In the genomic region with DNA sequence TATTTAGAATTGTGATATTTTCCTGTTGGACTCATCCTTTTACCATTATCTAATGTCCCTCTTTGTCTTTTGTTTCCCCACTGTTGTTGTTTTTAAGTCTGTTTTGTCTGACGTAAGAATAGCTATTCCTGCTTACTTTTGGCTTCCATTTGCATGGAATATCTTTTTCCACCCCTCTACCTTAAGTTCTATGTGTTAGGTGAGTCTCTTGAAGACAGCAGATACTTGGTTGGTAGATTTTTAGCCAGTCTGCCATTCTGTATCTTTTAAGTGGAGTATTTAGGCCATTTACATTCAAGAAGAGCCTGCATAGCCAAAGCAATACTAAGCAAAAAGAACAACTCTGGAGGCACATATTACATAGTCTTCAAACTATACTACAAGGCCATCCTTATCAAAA, we compare ENCODE assay signal across 12 cellular contexts. TPM values are rescaled to one million over a fixed set of nuclear protein-coding genes. Genes with fewer than 3 reads are reported as not detected.
"Had no signal": no experiment of that assay in that cellular context is flagged by ENCODE, and none has a peak within 500 bp of the region (broad histone marks: within the 10 kb centered on the region; RNA-seq: fewer than 3 reads in every experiment).

No MANE protein-coding gene starts in this region.

- H3K4me3 Mint-ChIP-seq: IgD-negative memory B cell had no signal

- H2AFZ ChIP-seq: GM23248 had no signal

- H3K27ac ChIP-seq: GM23248, HL-60, KMS-11 had no signal

- H3K4me3 ChIP-seq: GM23248, HAP-1 had no signal

- ATAC-seq: HCT116, HepG2 had no signal

- DNase-seq: GM23248, GOT3, H7, KBM-7 had no signal

- H3K36me3 ChIP-seq: HAP-1 had no signal

- H3K4me1 ChIP-seq: HAP-1 had no signal

- H3K4me2 ChIP-seq: KMS-11 had no signal

- H3K9me3 ChIP-seq: HAP-1 had no signal

RNA-seq across cellular contexts. Expression of a gene that starts 39.2 kb away (rescaled TPM):
- total RNA-seq: GM23248, H4, HepG2, HT1080 had no signal
